ENCODE assay signal across 32 cellular contexts in the genomic region with DNA sequence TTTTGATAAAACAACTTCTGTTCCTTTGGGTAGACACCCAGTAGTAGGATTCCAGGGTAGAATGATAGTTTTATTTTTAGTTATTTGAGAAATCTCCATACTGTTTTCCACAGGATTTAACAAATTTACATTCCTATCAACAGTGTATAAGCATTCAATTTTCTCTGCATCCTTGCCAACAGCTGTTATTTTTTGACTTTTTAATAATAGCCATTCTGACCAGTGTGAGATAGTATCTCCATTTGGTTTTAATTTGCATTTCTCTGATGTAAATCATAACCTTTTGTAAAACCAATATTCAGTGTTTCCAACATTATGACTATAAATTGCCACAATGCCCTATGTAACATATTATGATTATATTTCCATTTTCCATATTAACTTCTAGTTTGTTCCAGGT.
"Had no signal": no experiment of that assay in that cellular context is flagged by ENCODE, and none has a peak within 500 bp of the region (broad histone marks: within the 10 kb centered on the region; RNA-seq: fewer than 3 reads in every experiment).

No MANE protein-coding gene starts in this region.

- FAIRE-seq: endothelial cell of umbilical vein had no signal

- H3K4me3 Mint-ChIP-seq: activated CD4-positive, alpha-beta memory T cell treated with anti-CD3 and anti-CD28 coated beads for 36 hours; activated CD4-positive, alpha-beta T cell treated with anti-CD3 and anti-CD28 coated beads for 36 hours; activated CD4-positive, alpha-beta T cell treated with anti-CD3 and anti-CD28 coated beads, Interleukin-2, amount 10 ng/mL, durations not matched to agents 24 days and 14 days; activated CD8-positive, alpha-beta memory T cell treated with anti-CD3 and anti-CD28 coated beads, Interleukin-2, amount 10 ng/mL, durations not matched to agents 7 days and 5 days; activated CD8-positive, alpha-beta T cell treated with anti-CD3 and anti-CD28 coated beads, Interleukin-2, amount 10 ng/mL, durations not matched to agents 7 days and 5 days; activated naive CD4-positive, alpha-beta T cell treated with anti-CD3 and anti-CD28 coated beads for 36 hours; activated naive CD4-positive, alpha-beta T cell treated with anti-CD3 and anti-CD28 coated beads, Interleukin-2, amount 50 U/mL, for 24 hours; activated naive CD8-positive, alpha-beta T cell treated with anti-CD3 and anti-CD28 coated beads for 36 hours; activated naive CD8-positive, alpha-beta T cell treated with anti-CD3 and anti-CD28 coated beads, Interleukin-2, amount 50 U/mL, for 24 hours; activated T-helper 1 cell treated with anti-CD3 and anti-CD28 coated beads, Interleukin-12 subunit alpha, Interleukin-12 subunit beta, Interleukin-2, Interleukin-4 antibody, amounts not matched to agents 30 ng/mL and 10 ng/mL and 1 ng/mL, durations not matched to agents 14 hours and 24 hours and 36 hours; brain; dendritic cell treated with granulocyte-macrophage colony-stimulating factor and Interleukin-4, amounts not matched to agents 40 ng/mL and 50 ng/mL, for 4 days; effector memory CD8-positive, alpha-beta T cell had no signal

- H3K27me3 Mint-ChIP-seq: activated CD4-positive, alpha-beta memory T cell treated with anti-CD3 and anti-CD28 coated beads for 36 hours; activated CD4-positive, alpha-beta T cell treated with anti-CD3 and anti-CD28 coated beads for 36 hours; activated CD4-positive, alpha-beta T cell treated with anti-CD3 and anti-CD28 coated beads, Interleukin-2, amount 10 ng/mL, durations not matched to agents 24 days and 14 days; activated CD8-positive, alpha-beta memory T cell treated with anti-CD3 and anti-CD28 coated beads, Interleukin-2, amount 10 ng/mL, durations not matched to agents 7 days and 5 days; activated naive CD4-positive, alpha-beta T cell treated with anti-CD3 and anti-CD28 coated beads, Interleukin-2, amount 50 U/mL, for 24 hours; activated naive CD8-positive, alpha-beta T cell treated with anti-CD3 and anti-CD28 coated beads for 36 hours; activated naive CD8-positive, alpha-beta T cell treated with anti-CD3 and anti-CD28 coated beads, Interleukin-2, amount 50 U/mL, for 24 hours; dendritic cell treated with granulocyte-macrophage colony-stimulating factor and Interleukin-4, amounts not matched to agents 40 ng/mL and 50 ng/mL, for 4 days; effector memory CD8-positive, alpha-beta T cell had no signal

- H3K4me1 Mint-ChIP-seq: activated CD4-positive, alpha-beta T cell treated with anti-CD3 and anti-CD28 coated beads for 36 hours; activated CD4-positive, alpha-beta T cell treated with anti-CD3 and anti-CD28 coated beads, Interleukin-2, amount 10 ng/mL, durations not matched to agents 24 days and 14 days; activated CD8-positive, alpha-beta memory T cell treated with anti-CD3 and anti-CD28 coated beads, Interleukin-2, amount 10 ng/mL, durations not matched to agents 7 days and 5 days; activated naive CD4-positive, alpha-beta T cell treated with anti-CD3 and anti-CD28 coated beads, Interleukin-2, amount 50 U/mL, for 24 hours; activated naive CD8-positive, alpha-beta T cell treated with anti-CD3 and anti-CD28 coated beads for 36 hours; activated naive CD8-positive, alpha-beta T cell treated with anti-CD3 and anti-CD28 coated beads, Interleukin-2, amount 50 U/mL, for 24 hours; brain had no signal

- H3K27ac Mint-ChIP-seq: activated CD4-positive, alpha-beta memory T cell treated with anti-CD3 and anti-CD28 coated beads for 36 hours; activated CD4-positive, alpha-beta T cell treated with anti-CD3 and anti-CD28 coated beads for 36 hours; activated CD4-positive, alpha-beta T cell treated with anti-CD3 and anti-CD28 coated beads, Interleukin-2, amount 10 ng/mL, durations not matched to agents 24 days and 14 days; activated CD8-positive, alpha-beta memory T cell treated with anti-CD3 and anti-CD28 coated beads, Interleukin-2, amount 10 ng/mL, durations not matched to agents 7 days and 5 days; activated CD8-positive, alpha-beta T cell treated with anti-CD3 and anti-CD28 coated beads, Interleukin-2, amount 10 ng/mL, durations not matched to agents 7 days and 5 days; activated naive CD4-positive, alpha-beta T cell treated with anti-CD3 and anti-CD28 coated beads for 36 hours; activated naive CD4-positive, alpha-beta T cell treated with anti-CD3 and anti-CD28 coated beads, Interleukin-2, amount 50 U/mL, for 24 hours; activated naive CD8-positive, alpha-beta T cell treated with anti-CD3 and anti-CD28 coated beads for 36 hours; activated naive CD8-positive, alpha-beta T cell treated with anti-CD3 and anti-CD28 coated beads, Interleukin-2, amount 50 U/mL, for 24 hours; activated T-helper 1 cell treated with anti-CD3 and anti-CD28 coated beads, Interleukin-12 subunit alpha, Interleukin-12 subunit beta, Interleukin-2, Interleukin-4 antibody, amounts not matched to agents 30 ng/mL and 10 ng/mL and 1 ng/mL, durations not matched to agents 14 hours and 24 hours and 36 hours; activated T-helper 2 cell treated with anti-CD3 and anti-CD28 coated beads, Interferon-gamma antibody, Interleukin-2, Interleukin-4, amounts not matched to agents 10 μg/mL and 5 μg/mL and 100 μg/mL, durations not matched to agents 14 hours and 24 hours and 36 hours; brain; dendritic cell treated with granulocyte-macrophage colony-stimulating factor and Interleukin-4, amounts not matched to agents 40 ng/mL and 50 ng/mL, for 4 days; effector memory CD8-positive, alpha-beta T cell had no signal

- DNase-seq: activated CD4-positive, alpha-beta memory T cell treated with anti-CD3 and anti-CD28 coated beads for 36 hours; activated CD4-positive, alpha-beta T cell treated with anti-CD3 and anti-CD28 coated beads for 36 hours; activated CD4-positive, alpha-beta T cell treated with anti-CD3 and anti-CD28 coated beads, Interleukin-2, amount 10 ng/mL, durations not matched to agents 24 days and 14 days; activated CD4-positive, CD25-positive, alpha-beta regulatory T cell; activated CD4-positive, CD25-positive, alpha-beta regulatory T cell treated with anti-CD3 and anti-CD28 coated beads, Interleukin-2, amount 50 U/mL, for 72 hours; activated CD8-positive, alpha-beta memory T cell treated with anti-CD3 and anti-CD28 coated beads, Interleukin-2, amount 10 ng/mL, durations not matched to agents 7 days and 5 days; activated CD8-positive, alpha-beta memory T cell treated with anti-CD3 and anti-CD28 coated beads, Interleukin-2, amount 50 U/mL, for 4 hours; activated CD8-positive, alpha-beta T cell treated with anti-CD3 and anti-CD28 coated beads, Interleukin-2, amount 10 ng/mL, durations not matched to agents 7 days and 5 days; activated effector memory CD4-positive, alpha-beta T cell treated with anti-CD3 and anti-CD28 coated beads, Interleukin-2, amount 50 U/mL, for 16 hours; activated naive CD4-positive, alpha-beta T cell treated with anti-CD3 and anti-CD28 coated beads for 36 hours; activated naive CD8-positive, alpha-beta T cell treated with anti-CD3 and anti-CD28 coated beads for 36 hours; activated naive CD8-positive, alpha-beta T cell treated with anti-CD3 and anti-CD28 coated beads, Interleukin-2, amount 50 U/mL, for 24 hours; activated T-cell treated with anti-CD3 and anti-CD28 coated beads, Interleukin-2, amount 50 U/mL, for 1 hour; activated T-cell treated with anti-CD3 and anti-CD28 coated beads, Interleukin-2, amount 50 U/mL, for 48 hours; adrenal gland; central memory CD4-positive, alpha-beta T cell; cerebellar nuclear complex; dorsolateral prefrontal cortex; effector memory CD8-positive, alpha-beta T cell; esophagus squamous epithelium; foreskin keratinocyte; gastrocnemius medialis; glutamatergic neuron; heart left ventricle; hypothalamus; T-helper 2 cell had no signal

- ATAC-seq: activated CD4-positive, alpha-beta T cell treated with anti-CD3 and anti-CD28 coated beads for 36 hours; activated CD8-positive, alpha-beta memory T cell treated with anti-CD3 and anti-CD28 coated beads, Interleukin-2, amount 10 ng/mL, durations not matched to agents 7 days and 5 days; activated CD8-positive, alpha-beta T cell treated with anti-CD3 and anti-CD28 coated beads, Interleukin-2, amount 10 ng/mL, durations not matched to agents 7 days and 5 days; activated naive CD8-positive, alpha-beta T cell treated with anti-CD3 and anti-CD28 coated beads, Interleukin-2, amount 50 U/mL, for 24 hours; effector memory CD8-positive, alpha-beta T cell; foreskin keratinocyte; gastrocnemius medialis; heart left ventricle had no signal

- H3K9me3 Mint-ChIP-seq: effector memory CD8-positive, alpha-beta T cell had no signal
